ENCODE assay signal across 8 cellular contexts in genomic region chr7:158495780-158496179, GRCh38.
DNase-seq lines count a peak whose midpoint lies in the region; ATAC-seq lines count a peak whose summit lies in the region.

No MANE protein-coding gene starts in this region.

- DNase-seq in ELR (ENCODE audit: low read depth) (peak; percentile 9), SJCRH30 (peak; percentile 55 to 58), left lobe of liver (ENCODE audit: low spot score) (no peak), Ammon's horn (ENCODE audit: low spot score) (no peak)

- no peak overlapping the region for H3K9ac ChIP-seq in HUES6 (ENCODE audit: low read length)

- H3K27me3 ChIP-seq in HUES6 (ENCODE audit: control insufficient read depth, insufficient read depth, low read length) (peaks cover 8% of the 10 kb centered on the region; the same call in 1 of the 2 replicates), SJCRH30 (no peaks in the 10 kb centered on the region; the same call in 1 of the 2 replicates)

- H3K36me3 ChIP-seq in HUES6 (ENCODE audit: control insufficient read depth, insufficient read depth, low read length) (no peaks in the 10 kb centered on the region), SJCRH30 (no peaks in the 10 kb centered on the region)

- H3K4me3 ChIP-seq in HUES6 (ENCODE audit: low read depth, low read length) (peak overlapping the region; percentile 12), SJCRH30 (no peak overlapping the region)

- H3K27ac ChIP-seq in HUES6 (ENCODE audit: low read depth, low read length) = no peak overlapping the region
- H3K27ac ChIP-seq in SJCRH30 = no peak overlapping the region

- H3K4me1 ChIP-seq in HUES6 (ENCODE audit: control insufficient read depth, insufficient read depth, low read length) (peaks cover 23% of the 10 kb centered on the region), SJCRH30 (no peaks in the 10 kb centered on the region)

- ATAC-seq in left lobe of liver (peak; percentile 40), HG02610 (IDR thresholded peaks at IDR 0.05; ENCODE audit: unreplicated experiment) (no peak), GM18867 (IDR thresholded peaks at IDR 0.05; ENCODE audit: unreplicated experiment) (no peak), HG02852 (IDR thresholded peaks at IDR 0.05; ENCODE audit: unreplicated experiment) (no peak)

- H3K9me3 ChIP-seq in HUES6 (ENCODE audit: control insufficient read depth, insufficient read depth, low read depth, low read length) = no peaks in the 10 kb centered on the region
- H3K9me3 ChIP-seq in SJCRH30 (replicated peaks) = no peaks in the 10 kb centered on the region

Comparison
In these comparisons a context has a peak if more than half of its experiments do, and no peak if none do; other contexts are left out.
1. DNase-seq: peak in ELR (single experiment) and SJCRH30 (2 of 2); none in left lobe of liver (single experiment) and Ammon's horn (single experiment).